In genomic region chr18:59899298-59900221, GRCh38 we compare ENCODE assay signal across 8 cellular contexts. TPM values are rescaled to one million over a fixed set of nuclear protein-coding genes. Genes with fewer than 3 reads are reported as not detected.
DNase-seq lines count a peak whose midpoint lies in the region; ATAC-seq and TF ChIP-seq lines count a peak whose summit lies in the region.

PMAIP1 (plus strand) TSS chr18:59899996; CDS start chr18:59900178, 182 bp downstream.

- H3K4me1 Mint-ChIP-seq in activated CD4-positive, alpha-beta T cell treated with anti-CD3 and anti-CD28 coated beads, Interleukin-2, amount 10 ng/mL, durations not matched to agents 7 days and 5 days, result peaks cover 54% of the 10 kb centered on the region

- no peaks in the 10 kb centered on the region for H3K27me3 Mint-ChIP-seq in activated CD4-positive, alpha-beta T cell treated with anti-CD3 and anti-CD28 coated beads, Interleukin-2, amount 10 ng/mL, durations not matched to agents 7 days and 5 days

- H3K4me1 ChIP-seq in right lobe of liver, result peaks cover 0 to 11% (median 0%) of the 10 kb centered on the region in 4 donors

- no peaks in the 10 kb centered on the region for H3K9me3 Mint-ChIP-seq in activated CD4-positive, alpha-beta T cell treated with anti-CD3 and anti-CD28 coated beads, Interleukin-2, amount 10 ng/mL, durations not matched to agents 7 days and 5 days

- peaks cover 20% of the 10 kb centered on the region for H3K36me3 Mint-ChIP-seq in activated CD4-positive, alpha-beta T cell treated with anti-CD3 and anti-CD28 coated beads, Interleukin-2, amount 10 ng/mL, durations not matched to agents 7 days and 5 days (ENCODE audit: low read depth)

- POLR2A ChIA-PET in activated CD4-positive, alpha-beta T cell treated with anti-CD3 and anti-CD28 coated beads, Interleukin-2, amount 10 ng/mL, durations not matched to agents 7 days and 5 days (lab: Charles Lee), result interaction anchor here (0.5 to 2.0 kb wide), 3 partner anchors 13 to 20 kb away, joined by 3 to 11 read pairs (median 4); no protein-coding TSS in a partner anchor

- no peaks in the 10 kb centered on the region for H3K27me3 ChIP-seq in right lobe of liver

- no peaks in the 10 kb centered on the region for H3K36me3 ChIP-seq in right lobe of liver

- ATAC-seq in GM19395 (IDR thresholded peaks at IDR 0.05; ENCODE audit: unreplicated experiment), result peak; percentile 63
- ATAC-seq in HG03521 (IDR thresholded peaks at IDR 0.05; ENCODE audit: unreplicated experiment), result peak; percentile 70
- peak; percentile 95 to 96 (median 95) for ATAC-seq in right lobe of liver

- peak within 1 kb of the TSS; percentile 99 for H3K4me3 Mint-ChIP-seq in activated CD4-positive, alpha-beta T cell treated with anti-CD3 and anti-CD28 coated beads, Interleukin-2, amount 10 ng/mL, durations not matched to agents 7 days and 5 days

- peak within 1 kb of the TSS; percentile 99 for H3K27ac Mint-ChIP-seq in activated CD4-positive, alpha-beta T cell treated with anti-CD3 and anti-CD28 coated beads, Interleukin-2, amount 10 ng/mL, durations not matched to agents 7 days and 5 days

- H3K27ac ChIP-seq in right lobe of liver, result peak within 1 kb of the TSS; percentile 41 to 73 (median 65)

- CTCF ChIA-PET in activated CD4-positive, alpha-beta T cell treated with anti-CD3 and anti-CD28 coated beads, Interleukin-2, amount 10 ng/mL, durations not matched to agents 7 days and 5 days (lab: Charles Lee), result interaction anchor here (0.7 to 1.5 kb wide), 6 partner anchors 13 to 54 kb away, joined by 3 to 4 read pairs (median 4); no protein-coding TSS in a partner anchor

- intact Hi-C loops in right lobe of liver (cut with DNase I), result no loop called here

- H3K9me3 ChIP-seq in right lobe of liver, result no peaks in the 10 kb centered on the region

- DNase-seq in C1 segment of cervical spinal cord (lab: John Stamatoyannopoulos, UW) (peak in 12 of 14 donors; percentile 6 to 77 (median 52)), NCI-H748 (lab: John Stamatoyannopoulos, UW; ENCODE audit: unreplicated experiment) (peak; percentile 99), dermis blood vessel endothelial cell (peak; percentile 95), right lobe of liver (peak; percentile 79 to 88 (median 87))
- DNase-seq in activated CD4-positive, alpha-beta T cell treated with anti-CD3 and anti-CD28 coated beads, Interleukin-2, amount 10 ng/mL, durations not matched to agents 7 days and 5 days, result peak; percentile 79
- peak; percentile 85 for DNase-seq in stimulated activated CD4-positive, alpha-beta T cell treated with anti-CD3 and anti-CD28 coated beads, Interleukin-4, amount 100 ng/mL, for 48 hours (ENCODE audit: low read depth in 2 of 2)

- peak; percentile 74 for TF ChIP-seq POLR2A in right lobe of liver (IDR thresholded peaks at IDR 0.05)

- no peak for TF ChIP-seq CTCF in right lobe of liver (IDR thresholded peaks at IDR 0.05)

- WGBS in right lobe of liver (ENCODE audit: insufficient coverage, low coverage, low lambda C conversion rate, missing lambda C conversion rate), result 4% methylated on average over 15 of the region's 73 CpGs

- H3K4me3 ChIP-seq in right lobe of liver, result peak within 1 kb of the TSS; percentile 49 to 59 (median 54)

RNA-seq across cellular contexts. Expression of gene PMAIP1, which starts in this region (rescaled TPM):
- 10 to 100 TPM; 14.8 to 19.1 TPM for total RNA-seq in activated CD4-positive, alpha-beta T cell treated with anti-CD3 and anti-CD28 coated beads, Interleukin-2, amount 10 ng/mL, durations not matched to agents 7 days and 5 days
- 11.7 and 14.3 TPM in 2 replicates for total RNA-seq in dermis blood vessel endothelial cell
- total RNA-seq in right lobe of liver, result under 1 TPM in 5 of 6 experiments, not detected in 1; 0.18 to 0.55 (median 0.37) TPM

Comparison
In these comparisons a context has a peak if more than half of its experiments do, and no peak if none do; other contexts are left out.
1. Peak in every context shown above with its lines: DNase-seq, ATAC-seq, H3K4me3 ChIP-seq and H3K27ac ChIP-seq.
2. Peak in DNase-seq, ATAC-seq, H3K4me3 ChIP-seq and H3K27ac ChIP-seq in right lobe of liver; RNA of the gene not detected or under 1 TPM.